ENCODE assay signal across 8 cellular contexts in genomic region chr9:137129456-137130175, GRCh38. TPM values are rescaled to one million over a fixed set of nuclear protein-coding genes. Genes with fewer than 3 reads are reported as not detected.
DNase-seq lines count a peak whose midpoint lies in the region; ATAC-seq and TF ChIP-seq lines count a peak whose summit lies in the region.

No MANE protein-coding gene starts in this region.

- peaks cover 24% of the 10 kb centered on the region for H3K27me3 Mint-ChIP-seq in CD4-positive, CD25-positive, alpha-beta regulatory T cell

- no peaks in the 10 kb centered on the region for H3K9me3 ChIP-seq in CD4-positive, CD25-positive, alpha-beta regulatory T cell (ENCODE audit: control insufficient read depth in 2 of 2, low read length in 2 of 2)

- TF ChIP-seq CTCF in HL-60 (IDR thresholded peaks at IDR 0.05; ENCODE audit: insufficient read depth, low read length): no peak

- no peaks in the 10 kb centered on the region for H3K36me3 ChIP-seq in CD4-positive, CD25-positive, alpha-beta regulatory T cell (ENCODE audit: control insufficient read depth, insufficient read depth, low read length)

- H3K9me3 Mint-ChIP-seq in CD4-positive, CD25-positive, alpha-beta regulatory T cell: peaks cover 0 to 4% (median 0%) of the 10 kb centered on the region in 7 donors

- H3K27ac ChIP-seq in CD4-positive, CD25-positive, alpha-beta regulatory T cell (ENCODE audit: insufficient read depth, low read length, poor library complexity, severe bottlenecking): peak overlapping the region; percentile 84
- H3K27ac ChIP-seq in HL-60 (replicated peaks): peak overlapping the region; percentile 77

- peaks cover 30% of the 10 kb centered on the region for H3K4me1 ChIP-seq in CD4-positive, CD25-positive, alpha-beta regulatory T cell (ENCODE audit: control insufficient read depth, insufficient read depth, low read length, poor library complexity, severe bottlenecking)

- peak; percentile 84 to 95 (median 91) for DNase-seq in CD4-positive, CD25-positive, alpha-beta regulatory T cell
- DNase-seq in HL-60 (ENCODE audit: low read depth in 1 of 2, low spot score in 1 of 2) (peak; percentile 92), NCI-H82 treated with DMSO at 0.1 percent for 48 hours (lab: John Stamatoyannopoulos, UW; ENCODE audit: unreplicated experiment) (peak; percentile 37), lung microvascular endothelial cell (ENCODE audit: low read depth in 2 of 2) (peak; percentile 95)
- peak; percentile 62 to 79 for DNase-seq in activated CD8-positive, alpha-beta memory T cell treated with anti-CD3 and anti-CD28 coated beads for 1 hour (ENCODE audit: extremely low read depth in 1 of 2, low read depth in 1 of 2)
- DNase-seq in effector CD8-positive, alpha-beta T cell (lab: John Stamatoyannopoulos, UW): peak; percentile 79
- peak; percentile 78 to 90 (median 84) for DNase-seq in stimulated activated CD4-positive, alpha-beta T cell treated with anti-CD3 and anti-CD28 coated beads, TNF-alpha, amount 100 ng/mL, for 24 hours (ENCODE audit: low read depth in 3 of 3)

- peaks cover 9 to 36% (median 23%) of the 10 kb centered on the region in 4 donors for H3K4me1 Mint-ChIP-seq in CD4-positive, CD25-positive, alpha-beta regulatory T cell

- peak overlapping the region; percentile 91 to 94 (median 93) for H3K4me3 Mint-ChIP-seq in CD4-positive, CD25-positive, alpha-beta regulatory T cell

- no peaks in the 10 kb centered on the region for H3K27me3 ChIP-seq in CD4-positive, CD25-positive, alpha-beta regulatory T cell (ENCODE audit: control insufficient read depth, insufficient read depth, low read length)
- no peaks in the 10 kb centered on the region for H3K27me3 ChIP-seq in HL-60 (ENCODE audit: insufficient read depth, poor library complexity, severe bottlenecking)

- peak overlapping the region; percentile 26 for H3K4me3 ChIP-seq in CD4-positive, CD25-positive, alpha-beta regulatory T cell (ENCODE audit: low read depth, low read length)
- H3K4me3 ChIP-seq in HL-60 (replicated peaks; ENCODE audit: insufficient read depth, low read length): peak overlapping the region; percentile 87

- H3K36me3 Mint-ChIP-seq in CD4-positive, CD25-positive, alpha-beta regulatory T cell: no peaks in the 10 kb centered on the region

- peak overlapping the region; percentile 52 to 83 (median 78) for H3K27ac Mint-ChIP-seq in CD4-positive, CD25-positive, alpha-beta regulatory T cell

- peak; percentile 97 to 98 for ATAC-seq in CD4-positive, CD25-positive, alpha-beta regulatory T cell (ENCODE audit: low read depth in 2 of 2)
- peak; percentile 72 for ATAC-seq in GM19438 (IDR thresholded peaks at IDR 0.05; ENCODE audit: low read depth, unreplicated experiment)

RNA-seq across cellular contexts. Expression of gene GRIN1, which starts 9.3 kb away (rescaled TPM):
- not detected for total RNA-seq in CD4-positive, CD25-positive, alpha-beta regulatory T cell
- polyA plus RNA-seq in CD4-positive, CD25-positive, alpha-beta regulatory T cell: not detected
- total RNA-seq in lung microvascular endothelial cell: under 0.01 and 0.22 TPM in 2 replicates

RNA-seq across cellular contexts. Expression of gene DPP7, which starts 15.1 kb away (rescaled TPM):
- 343 TPM for total RNA-seq in CD4-positive, CD25-positive, alpha-beta regulatory T cell
- 100 to 1,000 TPM; 119 to 164 (median 153) TPM for polyA plus RNA-seq in CD4-positive, CD25-positive, alpha-beta regulatory T cell
- total RNA-seq in lung microvascular endothelial cell: 63.2 and 117 TPM in 2 replicates

RNA-seq across cellular contexts. Expression of gene LRRC26, which starts 40.2 kb away (rescaled TPM):
- total RNA-seq in CD4-positive, CD25-positive, alpha-beta regulatory T cell: not detected
- not detected for polyA plus RNA-seq in CD4-positive, CD25-positive, alpha-beta regulatory T cell
- total RNA-seq in lung microvascular endothelial cell: not detected in 2 replicates

RNA-seq across cellular contexts. Expression of gene TMEM210, which starts 42.2 kb away (rescaled TPM):
- total RNA-seq in CD4-positive, CD25-positive, alpha-beta regulatory T cell: not detected
- not detected for polyA plus RNA-seq in CD4-positive, CD25-positive, alpha-beta regulatory T cell
- total RNA-seq in lung microvascular endothelial cell: not detected in 2 replicates

RNA-seq across cellular contexts. Expression of gene MAN1B1, which starts 42.8 kb away (rescaled TPM):
- 71.3 TPM for total RNA-seq in CD4-positive, CD25-positive, alpha-beta regulatory T cell
- 10 to 100 TPM; 42.1 to 53.5 (median 45.7) TPM for polyA plus RNA-seq in CD4-positive, CD25-positive, alpha-beta regulatory T cell
- 38.3 and 43.4 TPM in 2 replicates for total RNA-seq in lung microvascular endothelial cell

Comparison
In these comparisons a context has a peak if more than half of its experiments do, and no peak if none do; other contexts are left out.
1. Peak in every context shown above with its lines: DNase-seq, ATAC-seq, H3K4me3 ChIP-seq and H3K27ac ChIP-seq.
2. DNase-seq: peak in every context shown above with its lines; median percentile 95 in lung microvascular endothelial cell; 92 in HL-60; 91 in CD4-positive, CD25-positive, alpha-beta regulatory T cell; 84 in stimulated activated CD4-positive, alpha-beta T cell treated with anti-CD3 and anti-CD28 coated beads, TNF-alpha, amount 100 ng/mL, for 24 hours; 79 in effector CD8-positive, alpha-beta T cell; 70 in activated CD8-positive, alpha-beta memory T cell treated with anti-CD3 and anti-CD28 coated beads for 1 hour; 37 in NCI-H82 treated with DMSO at 0.1 percent for 48 hours.